ENCODE assay signal across 11 cellular contexts in genomic region chr6:157556671-157557430, GRCh38.
DNase-seq lines count a peak whose midpoint lies in the region; ATAC-seq and TF ChIP-seq lines count a peak whose summit lies in the region.
"Had no signal": no experiment of that assay in that cellular context is flagged by ENCODE, and none has a peak within 500 bp of the region (broad histone marks: within the 10 kb centered on the region; RNA-seq: fewer than 3 reads in every experiment).

No MANE protein-coding gene starts in this region.

- H3K36me3 ChIP-seq in GM06990 (ENCODE audit: control insufficient read depth, insufficient read depth, low read length): no peaks in the 10 kb centered on the region
- no peaks in the 10 kb centered on the region for H3K36me3 ChIP-seq in osteoblast (ENCODE audit: insufficient read depth, low read length)

- DNase-seq in GM06990 (ENCODE audit: extremely low read depth, insufficient read length) (peak; percentile 43), MV-4-11 (lab: John Stamatoyannopoulos, UW) (peak; percentile 15), T-helper 17 cell (no peak), naive B cell (peak; percentile 29), osteoblast (ENCODE audit: insufficient read length, low spot score, missing footprints) (no peak), NCI-H446 treated with DMSO at 0.1 percent for 48 hours (lab: John Stamatoyannopoulos, UW) (no peak)
- DNase-seq in activated CD4-positive, alpha-beta T cell treated with anti-CD3 and anti-CD28 coated beads for 48 hours: no peak
- DNase-seq: stimulated activated CD4-positive, alpha-beta T cell treated with anti-CD3 and anti-CD28 coated beads, Interleukin-15, amount 100 ng/mL, for 24 hours had no signal

- H3K4me3 Mint-ChIP-seq in T-helper 17 cell (peak overlapping the region; percentile 33), naive B cell (peak overlapping the region; percentile 55 to 89 (median 76))
- H3K4me3 Mint-ChIP-seq: stimulated activated naive CD8-positive, alpha-beta T cell treated with anti-CD3 and anti-CD28 coated beads, Interleukin-15, Interleukin-2, amounts not matched to agents 100 ng/mL and 50 ng/mL, for 24 hours had no signal

- H2AFZ ChIP-seq in osteoblast (ENCODE audit: low read length): no peak overlapping the region

- no peaks in the 10 kb centered on the region for H3K9me3 Mint-ChIP-seq in naive B cell
- H3K9me3 Mint-ChIP-seq: stimulated activated naive CD8-positive, alpha-beta T cell treated with anti-CD3 and anti-CD28 coated beads, Interleukin-15, Interleukin-2, amounts not matched to agents 100 ng/mL and 50 ng/mL, for 24 hours had no signal

- ATAC-seq in T-helper 17 cell: no peak
- peak; percentile 57 to 62 for ATAC-seq in naive B cell (ENCODE audit: low read depth in 2 of 2)
- ATAC-seq in GM21529 (IDR thresholded peaks at IDR 0.05; ENCODE audit: unreplicated experiment): no peak

- H3K27ac Mint-ChIP-seq in T-helper 17 cell: peak overlapping the region; percentile 45
- peak overlapping the region; percentile 50 to 95 (median 87) for H3K27ac Mint-ChIP-seq in naive B cell
- H3K27ac Mint-ChIP-seq: stimulated activated naive CD8-positive, alpha-beta T cell treated with anti-CD3 and anti-CD28 coated beads, Interleukin-15, Interleukin-2, amounts not matched to agents 100 ng/mL and 50 ng/mL, for 24 hours had no signal

- H3K27me3 Mint-ChIP-seq in T-helper 17 cell (peaks cover 11% of the 10 kb centered on the region), naive B cell (no peaks in the 10 kb centered on the region)

- H3K9me3 ChIP-seq in T-helper 17 cell (ENCODE audit: control insufficient read depth, low read length, poor library complexity, severe bottlenecking): no peaks in the 10 kb centered on the region
- no peaks in the 10 kb centered on the region for H3K9me3 ChIP-seq in osteoblast (ENCODE audit: low read depth, low read length)

- no peak overlapping the region for H3K4me3 ChIP-seq in GM06990 (replicated peaks; ENCODE audit: low read depth, low read length)
- no peak overlapping the region for H3K4me3 ChIP-seq in osteoblast (ENCODE audit: insufficient read depth, low read length)
- H3K4me3 ChIP-seq: lung had no signal

- H3K36me3 Mint-ChIP-seq in T-helper 17 cell (ENCODE audit: low read depth) (peaks cover 5% of the 10 kb centered on the region), naive B cell (no peaks in the 10 kb centered on the region)

- no peak overlapping the region for H3K27ac ChIP-seq in osteoblast (ENCODE audit: low read depth, low read length)

- peaks cover 2% of the 10 kb centered on the region for H4K20me1 ChIP-seq in osteoblast (ENCODE audit: insufficient read depth, low read length)

- no peaks in the 10 kb centered on the region for H3K4me1 ChIP-seq in osteoblast (ENCODE audit: insufficient read depth, low read length)

- TF ChIP-seq CTCF in GM06990 (IDR thresholded peaks at IDR 0.05; ENCODE audit: insufficient read depth, low read length, poor library complexity, severe bottlenecking) (no peak), osteoblast (IDR thresholded peaks at IDR 0.05; ENCODE audit: extremely low read depth, low read depth, low read length) (no peak)

- H3K4me2 ChIP-seq in osteoblast (ENCODE audit: insufficient read depth, low read length): no peak overlapping the region

- peaks cover 21% of the 10 kb centered on the region for H3K4me1 Mint-ChIP-seq in T-helper 17 cell
- H3K4me1 Mint-ChIP-seq in naive B cell: peaks cover 71 to 94% (median 83%) of the 10 kb centered on the region in 3 donors

- H3K79me2 ChIP-seq in osteoblast (ENCODE audit: insufficient read depth, low read length): no peaks in the 10 kb centered on the region

- H3K27me3 ChIP-seq in GM06990 (replicated peaks; ENCODE audit: control insufficient read depth, insufficient read depth, low read length) (no peaks in the 10 kb centered on the region), osteoblast (ENCODE audit: insufficient read depth, low read length) (no peaks in the 10 kb centered on the region)

Comparison
In these comparisons a context has a peak if more than half of its experiments do, and no peak if none do; other contexts are left out.
1. DNase-seq: peak in GM06990 (single experiment), MV-4-11 (single experiment) and naive B cell (single experiment); none in T-helper 17 cell (0 of 3), activated CD4-positive, alpha-beta T cell treated with anti-CD3 and anti-CD28 coated beads for 48 hours (single experiment), osteoblast (single experiment) and NCI-H446 treated with DMSO at 0.1 percent for 48 hours (single experiment).
2. ATAC-seq: peak in naive B cell (2 of 2); none in T-helper 17 cell (single experiment) and GM21529 (single experiment).